Comparison of ENCODE assay signal across 1 cellular context in the genomic region with DNA sequence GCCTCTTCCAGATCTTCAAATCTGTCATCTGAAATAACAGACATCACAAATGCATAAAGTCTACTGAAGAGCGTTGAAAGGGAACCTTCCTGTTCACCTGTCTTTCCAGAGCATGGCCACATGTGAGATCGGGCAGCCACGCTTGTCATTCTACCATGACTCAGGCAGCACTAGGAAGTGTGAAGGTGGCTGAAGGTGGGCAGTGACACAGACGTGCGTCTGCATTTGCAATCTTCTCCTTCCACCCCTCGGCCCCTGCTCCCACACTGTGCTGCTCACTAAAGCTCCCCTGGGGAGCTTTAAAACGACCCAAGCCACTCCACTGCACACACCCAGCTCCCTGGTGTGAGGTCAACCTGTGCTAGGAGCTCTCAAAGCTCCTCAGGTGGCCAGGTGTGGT.
TF ChIP-seq lines count a peak whose summit lies in the region.

No MANE protein-coding gene starts in this region.

TF ChIP-seq in SK-N-SH, 30 proteins besides CTCF, POLR2A, EP300 and RAD21:
- no peak for TF ChIP-seq TAF1 (IDR thresholded peaks at IDR 0.05; ENCODE audit: borderline replicate concordance, low read depth, low read length)
- no peak for TF ChIP-seq YY1 (IDR thresholded peaks at IDR 0.05; ENCODE audit: low read depth)
- TF ChIP-seq JUND (IDR thresholded peaks at IDR 0.05), result no peak
- no peak for TF ChIP-seq FOXM1 (IDR thresholded peaks at IDR 0.05; ENCODE audit: low read depth)
- TF ChIP-seq SMC3 (IDR thresholded peaks at IDR 0.05; ENCODE audit: low read depth, low read length), result no peak
- no peak for TF ChIP-seq POLR2AphosphoS5 (IDR thresholded peaks at IDR 0.05; ENCODE audit: low read depth, low read length)
- no peak for TF ChIP-seq CHD2 (IDR thresholded peaks at IDR 0.05; ENCODE audit: low read length, partially characterized antibody)
- no peak for TF ChIP-seq GABPA (IDR thresholded peaks at IDR 0.05; ENCODE audit: low read depth)
- no peak for TF ChIP-seq RCOR1 (IDR thresholded peaks at IDR 0.05; ENCODE audit: low read length)
- no peak for TF ChIP-seq RXRA (IDR thresholded peaks at IDR 0.05; ENCODE audit: borderline replicate concordance, low read depth)
- no peak for TF ChIP-seq USF1 (IDR thresholded peaks at IDR 0.05; ENCODE audit: borderline replicate concordance, low read depth)
